10 cellular contexts compared by ENCODE assay signal in genomic region chr3:71728632-71729342, GRCh38. TPM values are rescaled to one million over a fixed set of nuclear protein-coding genes. Genes with fewer than 3 reads are reported as not detected.
A peak's percentile ranks its signal among the peaks of the same experiment; 100 is the strongest.
DNase-seq lines count a peak whose midpoint lies in the region; ATAC-seq and TF ChIP-seq lines count a peak whose summit lies in the region.
"Had no signal": no experiment of that assay in that cellular context is flagged by ENCODE, and none has a peak within 500 bp of the region (broad histone marks: within the 10 kb centered on the region; RNA-seq: fewer than 3 reads in every experiment).

No MANE protein-coding gene starts in this region.

- peaks cover 33 to 42% of the 10 kb centered on the region in 2 experiments for H3K4me1 Mint-ChIP-seq in H9

- peaks cover 5% of the 10 kb centered on the region; the same call in 1 of the 2 replicates for H3K4me1 ChIP-seq in H9 (ENCODE audit: insufficient read depth, low read length)
- peaks cover 10 to 24% (median 23%) of the 10 kb centered on the region in 4 donors for H3K4me1 ChIP-seq in upper lobe of left lung

- ATAC-seq in upper lobe of left lung (ENCODE audit: low FRiP score in 2 of 2), result no peak

- no peak overlapping the region for H3K14ac ChIP-seq in H9 (ENCODE audit: insufficient read depth, low read length)

- no peak overlapping the region for H3K56ac ChIP-seq in H9 (ENCODE audit: insufficient read length, low read depth, low read length)

- no peak for TF ChIP-seq EP300 in upper lobe of left lung (IDR thresholded peaks at IDR 0.05)

- H3K79me2 ChIP-seq in H9 (ENCODE audit: insufficient read depth, low read length), result no peaks in the 10 kb centered on the region

- DNase-seq in COLO668 (lab: John Stamatoyannopoulos, UW; ENCODE audit: unreplicated experiment), result peak; percentile 15
- DNase-seq in H9, result peak; percentile 84
- peak; percentile 30 for DNase-seq in RKO (ENCODE audit: low spot score)
- peak; percentile 86 for DNase-seq in iPS-NIHi11 (ENCODE audit: low spot score)
- no peak for DNase-seq in upper lobe of left lung
- no peak for DNase-seq in SHP77 treated with DMSO at 0.1 percent for 48 hours (lab: John Stamatoyannopoulos, UW)
- no peak for DNase-seq in GM03348 (ENCODE audit: low spot score)
- no peak for DNase-seq in foreskin fibroblast
- DNase-seq: activated naive CD8-positive, alpha-beta T cell treated with anti-CD3 and anti-CD28 coated beads, Interleukin-2, amount 10 ng/mL, durations not matched to agents 7 days and 5 days; NCI-H526 treated with DMSO at 0.1 percent for 48 hours had no signal

- peaks cover 0 to 2% (median 0%) of the 10 kb centered on the region in 3 experiments; a peak in 1 of 7 replicates for H3K36me3 Mint-ChIP-seq in H9 (ENCODE audit: insufficient read depth in 1 of 3, low read depth in 3 of 3)
- H3K36me3 Mint-ChIP-seq: activated naive CD8-positive, alpha-beta T cell treated with anti-CD3 and anti-CD28 coated beads, Interleukin-2, amount 10 ng/mL, durations not matched to agents 7 days and 5 days had no signal

- H4K5ac ChIP-seq in H9 (ENCODE audit: insufficient read length, low read depth, low read length), result no peak overlapping the region

- H3K4me3 ChIP-seq in upper lobe of left lung (no peak overlapping the region), foreskin fibroblast (ENCODE audit: low read depth in 1 of 2, low read length in 2 of 2) (no peak overlapping the region)

- no peaks in the 10 kb centered on the region for H4K20me1 ChIP-seq in H9 (ENCODE audit: control insufficient read depth, insufficient read depth, insufficient read length)

- no CpG with 5 or more reads among the region's 4 CpGs for WGBS in H9 (ENCODE audit: extremely low coverage, insufficient read length, low lambda C conversion rate)
- 60 to 68% methylated on average over 3 to 4 of the region's 4 CpGs for WGBS in upper lobe of left lung, 2 donors

- no peak overlapping the region for H3K9ac ChIP-seq in H9 (ENCODE audit: extremely low read depth, insufficient read length, low read length)

- H3K27me3 ChIP-seq in H9 (ENCODE audit: insufficient read depth, low read length) (peaks cover 6% of the 10 kb centered on the region; the same call in 1 of the 2 replicates), upper lobe of left lung (no peaks in the 10 kb centered on the region)

- H3K27ac Mint-ChIP-seq in H9, result peak overlapping the region in 2 of 3 experiments; percentile 53 to 93; a peak in 2 of 7 replicates

- peak overlapping the region; percentile 21 for H3K27ac ChIP-seq in H9 (ENCODE audit: insufficient read length, low read depth, low read length)
- H3K27ac ChIP-seq in upper lobe of left lung, result no peak overlapping the region

- H3K9me3 ChIP-seq in H9 (ENCODE audit: control insufficient read depth, low read depth, low read length) (no peaks in the 10 kb centered on the region), upper lobe of left lung (no peaks in the 10 kb centered on the region)

- no peak overlapping the region for H2AFZ ChIP-seq in H9 (ENCODE audit: low read length)

- no peak overlapping the region for H3T11ph ChIP-seq in H9 (ENCODE audit: low read length)

- no peaks in the 10 kb centered on the region for H3K9me3 Mint-ChIP-seq in H9
- H3K9me3 Mint-ChIP-seq: activated naive CD8-positive, alpha-beta T cell treated with anti-CD3 and anti-CD28 coated beads, Interleukin-2, amount 10 ng/mL, durations not matched to agents 7 days and 5 days had no signal

- H3K36me3 ChIP-seq in upper lobe of left lung, result no peaks in the 10 kb centered on the region

- H2BK12ac ChIP-seq in H9 (ENCODE audit: insufficient read length, low read depth, low read length), result no peak overlapping the region

- H3K27me3 Mint-ChIP-seq in H9 (ENCODE audit: low read depth), result peaks cover 21% of the 10 kb centered on the region
- H3K27me3 Mint-ChIP-seq: activated naive CD8-positive, alpha-beta T cell treated with anti-CD3 and anti-CD28 coated beads, Interleukin-2, amount 10 ng/mL, durations not matched to agents 7 days and 5 days had no signal

- H2BK15ac ChIP-seq in H9 (ENCODE audit: low read depth, low read length), result no peak overlapping the region

- H2BK20ac ChIP-seq in H9 (ENCODE audit: low read depth, low read length, poor library complexity, severe bottlenecking), result no peak overlapping the region

- TF ChIP-seq POLR2A in upper lobe of left lung (IDR thresholded peaks at IDR 0.05), result no peak

- H3K4me3 Mint-ChIP-seq in H9, result no peak overlapping the region; a peak in 1 of 5 replicates
- H3K4me3 Mint-ChIP-seq: activated naive CD8-positive, alpha-beta T cell treated with anti-CD3 and anti-CD28 coated beads, Interleukin-2, amount 10 ng/mL, durations not matched to agents 7 days and 5 days had no signal

- peaks cover 9% of the 10 kb centered on the region for H3K23me2 ChIP-seq in H9 (ENCODE audit: insufficient read length, low read depth, low read length, poor library complexity, severe bottlenecking)

- H3K79me1 ChIP-seq in H9 (ENCODE audit: insufficient read depth, low read depth, low read length, poor library complexity, severe bottlenecking), result no peaks in the 10 kb centered on the region

- H3K18ac ChIP-seq in H9 (ENCODE audit: insufficient read length, low read depth, low read length), result no peak overlapping the region

- H3K23ac ChIP-seq in H9 (ENCODE audit: insufficient read length, low read depth, low read length), result no peak overlapping the region

- H2BK5ac ChIP-seq in H9 (ENCODE audit: insufficient read length, low read length), result no peak overlapping the region

- H4K91ac ChIP-seq in H9 (ENCODE audit: insufficient read length, low read depth, low read length), result no peak overlapping the region

- no peak overlapping the region for H3K4ac ChIP-seq in H9 (ENCODE audit: low read depth, low read length)

- no peak overlapping the region for H2BK120ac ChIP-seq in H9 (ENCODE audit: low read depth, low read length, poor library complexity, severe bottlenecking)

- H3K4me2 ChIP-seq in H9 (ENCODE audit: insufficient read depth, insufficient read length, low read length), result no peak overlapping the region

- TF ChIP-seq CTCF in H9 (conservative IDR thresholded peaks at IDR 0.05), result no peak
- TF ChIP-seq CTCF in upper lobe of left lung (IDR thresholded peaks at IDR 0.05), result no peak
- TF ChIP-seq CTCF in foreskin fibroblast (IDR thresholded peaks at IDR 0.05; ENCODE audit: low read depth, low read length), result no peak

- H4K8ac ChIP-seq in H9 (replicated peaks; ENCODE audit: insufficient read length, low read depth, low read length), result no peak overlapping the region

- H2AK5ac ChIP-seq in H9 (ENCODE audit: insufficient read length, low read length), result no peak overlapping the region

RNA-seq across cellular contexts. Expression of gene EIF4E3, which starts 3.6 kb away (rescaled TPM):
- total RNA-seq in H9 (2021), result 12.9 and 13.1 TPM in 2 replicates
- 10 to 100 TPM in 5 of 6 donors, 1 to 10 TPM in 1; 7.3 to 40.2 (median 21.2) TPM for total RNA-seq in upper lobe of left lung

RNA-seq across cellular contexts. Expression of gene GPR27, which starts 24.9 kb away (rescaled TPM):
- total RNA-seq in H9 (2021), result 15.5 and 17.7 TPM in 2 replicates
- total RNA-seq in upper lobe of left lung, result 1 to 10 TPM in 3 of 6 donors, under 1 TPM in 2, not detected in 1; 0.39 to 4.4 (median 1.3) TPM

RNA-seq across cellular contexts. Expression of gene PROK2, which starts 56.2 kb away (rescaled TPM):
- total RNA-seq in H9 (2021), result 1.4 and 1.7 TPM in 2 replicates
- 10 to 100 TPM in 1 of 6 donors, 1 to 10 TPM in 4, not detected in 1; 2.3 to 10.7 (median 3.3) TPM for total RNA-seq in upper lobe of left lung
- total RNA-seq: activated naive CD8-positive, alpha-beta T cell treated with anti-CD3 and anti-CD28 coated beads, Interleukin-2, amount 10 ng/mL, durations not matched to agents 7 days and 5 days had no signal

Comparison
In these comparisons a context has a peak if more than half of its experiments do, and no peak if none do; other contexts are left out.
1. DNase-seq: peak in COLO668 (single experiment), H9 (single experiment), RKO (single experiment) and iPS-NIHi11 (single experiment); none in upper lobe of left lung (0 of 2), SHP77 treated with DMSO at 0.1 percent for 48 hours (single experiment), GM03348 (single experiment) and foreskin fibroblast (0 of 2).